29 cellular contexts compared by ENCODE assay signal in genomic region chr17:27607692-27608091, GRCh38.
"Had no signal": no experiment of that assay in that cellular context is flagged by ENCODE, and none has a peak within 500 bp of the region (broad histone marks: within the 10 kb centered on the region; RNA-seq: fewer than 3 reads in every experiment).

No MANE protein-coding gene starts in this region.

- H3K27ac ChIP-seq: colonic mucosa, esophagus muscularis mucosa, foreskin keratinocyte, gastroesophageal sphincter, lower lobe of right lung, neural progenitor cell, ovary, psoas muscle, skin epidermis, spleen, thoracic aorta, tibial nerve, upper lobe of left lung had no signal

- FAIRE-seq: endothelial cell of umbilical vein, urothelium cell line had no signal

- H3K27me3 Mint-ChIP-seq: dendritic cell treated with granulocyte-macrophage colony-stimulating factor and Interleukin-4, amounts not matched to agents 40 ng/mL and 50 ng/mL, for 4 days; natural killer cell treated with Interleukin-12 subunit alpha and Interleukin-12 subunit beta and Interleukin-15 and Interleukin-18, amount 100 ng/mL, for 72 hours; stimulated activated memory B cell treated with anti-CD40 and anti-IgM and Interleukin-4, amounts not matched to agents 10 μg/mL and 1 μg/mL and 100 μg/mL, for 72 hours had no signal

- H3K9me3 Mint-ChIP-seq: dendritic cell treated with granulocyte-macrophage colony-stimulating factor and Interleukin-4, amounts not matched to agents 40 ng/mL and 50 ng/mL, for 4 days; immature natural killer cell; natural killer cell treated with Interleukin-12 subunit alpha and Interleukin-12 subunit beta and Interleukin-15 and Interleukin-18, amount 100 ng/mL, for 72 hours; neural progenitor cell; stimulated activated memory B cell treated with anti-CD40 and anti-IgM and Interleukin-4, amounts not matched to agents 10 μg/mL and 1 μg/mL and 100 μg/mL, for 72 hours had no signal

- H3K4me3 Mint-ChIP-seq: dendritic cell treated with granulocyte-macrophage colony-stimulating factor and Interleukin-4, amounts not matched to agents 40 ng/mL and 50 ng/mL, for 4 days; immature natural killer cell; natural killer cell treated with Interleukin-12 subunit alpha and Interleukin-12 subunit beta and Interleukin-15 and Interleukin-18, amount 100 ng/mL, for 72 hours; neural progenitor cell; stimulated activated memory B cell treated with anti-CD40 and anti-IgM and Interleukin-4, amounts not matched to agents 10 μg/mL and 1 μg/mL and 100 μg/mL, for 72 hours had no signal

- H3K27me3 ChIP-seq: colonic mucosa, esophagus muscularis mucosa, foreskin keratinocyte, gastroesophageal sphincter, neural progenitor cell, ovary, spleen, tibial nerve, upper lobe of left lung had no signal

- H2AFZ ChIP-seq: neural progenitor cell had no signal

- H3K4me2 ChIP-seq: neural progenitor cell had no signal

- H3K36me3 ChIP-seq: colonic mucosa, neural progenitor cell, ovary had no signal

- H3K27ac Mint-ChIP-seq: dendritic cell treated with granulocyte-macrophage colony-stimulating factor and Interleukin-4, amounts not matched to agents 40 ng/mL and 50 ng/mL, for 4 days; natural killer cell treated with Interleukin-12 subunit alpha and Interleukin-12 subunit beta and Interleukin-15 and Interleukin-18, amount 100 ng/mL, for 72 hours; neural progenitor cell; stimulated activated memory B cell treated with anti-CD40 and anti-IgM and Interleukin-4, amounts not matched to agents 10 μg/mL and 1 μg/mL and 100 μg/mL, for 72 hours had no signal

- H3K4me3 ChIP-seq: colonic mucosa, esophagus muscularis mucosa, gastroesophageal sphincter, lower lobe of right lung, neural progenitor cell, ovary, psoas muscle, skin epidermis, spleen, thoracic aorta, tibial nerve, upper lobe of left lung had no signal

- H3K4me1 ChIP-seq: colonic mucosa, foreskin keratinocyte, lower lobe of right lung, neural progenitor cell, psoas muscle, upper lobe of left lung had no signal

- H3K9me3 ChIP-seq: colonic mucosa, esophagus muscularis mucosa, gastroesophageal sphincter, lower lobe of right lung, ovary, psoas muscle, spleen, thoracic aorta, tibial nerve, upper lobe of left lung had no signal

- ATAC-seq: foreskin keratinocyte; gastroesophageal sphincter; left ventricle myocardium superior; lower lobe of right lung; right cardiac atrium; stimulated activated memory B cell treated with anti-CD40 and anti-IgM and Interleukin-4, amounts not matched to agents 10 μg/mL and 1 μg/mL and 100 μg/mL, for 72 hours had no signal

- H3K9ac ChIP-seq: neural progenitor cell had no signal

- DNase-seq: colonic mucosa; effector CD8-positive, alpha-beta T cell; foreskin keratinocyte; hypothalamus; immature natural killer cell; islet precursor cell; left ventricle myocardium superior; lower lobe of right lung; nucleus accumbens; ovary; posterior cingulate gyrus; psoas muscle; spleen; stimulated activated CD4-positive, alpha-beta T cell treated with anti-CD3 and anti-CD28 coated beads, Interleukin-4, amount 100 ng/mL, for 4 hours; stimulated activated naive CD8-positive, alpha-beta T cell treated with anti-CD3 and anti-CD28 coated beads, Interleukin-15, Interleukin-2, amounts not matched to agents 100 U/mL and 50 U/mL, for 24 hours; substantia nigra; upper lobe of left lung had no signal
